18 cellular contexts compared by ENCODE assay signal in the genomic region with DNA sequence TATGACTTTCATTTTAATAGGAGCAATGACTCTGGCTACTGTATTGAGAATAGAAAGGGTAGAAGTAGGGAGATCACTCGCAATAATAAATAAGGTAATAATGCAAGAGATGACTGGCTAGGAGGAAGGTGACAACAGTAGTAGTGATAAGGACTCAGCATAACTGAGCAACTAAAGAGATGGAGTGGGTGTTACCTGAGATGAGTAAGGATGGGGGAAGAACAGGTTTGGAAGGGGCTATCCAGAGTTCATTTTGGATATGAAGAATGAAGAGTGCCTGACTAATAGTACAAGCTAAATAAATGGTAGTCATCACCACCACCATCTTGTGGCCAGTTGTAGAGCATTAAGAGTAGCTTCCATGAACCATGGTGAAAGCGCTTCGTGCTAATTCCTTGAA.
"Had no signal": no experiment of that assay in that cellular context is flagged by ENCODE, and none has a peak within 500 bp of the region (broad histone marks: within the 10 kb centered on the region; RNA-seq: fewer than 3 reads in every experiment).

No MANE protein-coding gene starts in this region.

- H3K4me1 Mint-ChIP-seq: mesothelial cell of epicardium, natural killer cell, neural crest cell had no signal

- ATAC-seq: effector memory CD8-positive, alpha-beta T cell; gastroesophageal sphincter; left lobe of liver; sciatic nerve; upper lobe of right lung had no signal

- H3K27me3 Mint-ChIP-seq: dendritic cell treated with granulocyte-macrophage colony-stimulating factor and Interleukin-4, amounts not matched to agents 40 ng/mL and 50 ng/mL, for 4 days; effector memory CD8-positive, alpha-beta T cell; stimulated activated naive CD8-positive, alpha-beta T cell treated with anti-CD3 and anti-CD28 coated beads, Interleukin-15, Interleukin-2, amounts not matched to agents 100 ng/mL and 50 ng/mL, for 24 hours had no signal

- H3K27ac Mint-ChIP-seq: dendritic cell treated with granulocyte-macrophage colony-stimulating factor and Interleukin-4, amounts not matched to agents 40 ng/mL and 50 ng/mL, for 4 days; effector memory CD8-positive, alpha-beta T cell; mesothelial cell of epicardium; natural killer cell; stimulated activated naive CD8-positive, alpha-beta T cell treated with anti-CD3 and anti-CD28 coated beads, Interleukin-15, Interleukin-2, amounts not matched to agents 100 ng/mL and 50 ng/mL, for 24 hours had no signal

- H3K4me3 Mint-ChIP-seq: dendritic cell treated with granulocyte-macrophage colony-stimulating factor and Interleukin-4, amounts not matched to agents 40 ng/mL and 50 ng/mL, for 4 days; effector memory CD8-positive, alpha-beta T cell; mesothelial cell of epicardium; natural killer cell; neural crest cell; stimulated activated naive CD8-positive, alpha-beta T cell treated with anti-CD3 and anti-CD28 coated beads, Interleukin-15, Interleukin-2, amounts not matched to agents 100 ng/mL and 50 ng/mL, for 24 hours had no signal

- H3K4me3 ChIP-seq: esophagus squamous epithelium, gastroesophageal sphincter, testis, tibial nerve, upper lobe of right lung, vagina had no signal

- DNase-seq: effector memory CD8-positive, alpha-beta T cell; esophagus squamous epithelium; foreskin fibroblast; glutamatergic neuron; islet precursor cell; natural killer cell; posterior cingulate gyrus; testis; upper lobe of right lung had no signal
